15 cellular contexts compared by ENCODE assay signal in genomic region chr19:902093-902370, GRCh38. TPM values are rescaled to one million over a fixed set of nuclear protein-coding genes. Genes with fewer than 3 reads are reported as not detected.
A peak's percentile ranks its signal among the peaks of the same experiment; 100 is the strongest.
DNase-seq lines count a peak whose midpoint lies in the region; ATAC-seq and TF ChIP-seq lines count a peak whose summit lies in the region.
"Had no signal": no experiment of that assay in that cellular context is flagged by ENCODE, and none has a peak within 500 bp of the region (broad histone marks: within the 10 kb centered on the region; RNA-seq: fewer than 3 reads in every experiment).

No MANE protein-coding gene starts in this region.

- no peaks in the 10 kb centered on the region for H3K27me3 Mint-ChIP-seq in activated naive CD4-positive, alpha-beta T cell treated with anti-CD3 and anti-CD28 coated beads, Interleukin-2, amount 50 U/mL, for 24 hours
- no peaks in the 10 kb centered on the region for H3K27me3 Mint-ChIP-seq in chondrocyte (ENCODE audit: low read depth)
- H3K27me3 Mint-ChIP-seq in activated CD4-positive, alpha-beta memory T cell treated with anti-CD3 and anti-CD28 coated beads for 36 hours: no peaks in the 10 kb centered on the region

- H3K27ac Mint-ChIP-seq in activated naive CD4-positive, alpha-beta T cell treated with anti-CD3 and anti-CD28 coated beads, Interleukin-2, amount 50 U/mL, for 24 hours: peak overlapping the region; percentile 83
- no peak overlapping the region for H3K27ac Mint-ChIP-seq in chondrocyte (ENCODE audit: unreplicated experiment)
- H3K27ac Mint-ChIP-seq in activated CD4-positive, alpha-beta memory T cell treated with anti-CD3 and anti-CD28 coated beads for 36 hours: no peak overlapping the region

- intact Hi-C loops in activated CD4-positive, alpha-beta memory T cell treated with anti-CD3 and anti-CD28 coated beads for 36 hours (cut with micrococcal nuclease): no loop called here

- POLR2A ChIA-PET in RWPE1 (lab: Yijun Ruan, JAX; ENCODE audit: low non-redundant PET): interaction anchor here (0.6 kb wide), 1 partner anchor 8 kb away, joined by 3 read pairs; no protein-coding TSS in a partner anchor
- POLR2A ChIA-PET in activated CD4-positive, alpha-beta memory T cell treated with anti-CD3 and anti-CD28 coated beads for 36 hours (lab: Charles Lee): interaction anchor here (1.1 kb wide), 1 partner anchor 9 kb away, joined by 3 read pairs; the partner anchor contains the start of genes MED16 and RNU6-9

- H3K4me1 Mint-ChIP-seq in activated naive CD4-positive, alpha-beta T cell treated with anti-CD3 and anti-CD28 coated beads, Interleukin-2, amount 50 U/mL, for 24 hours: peaks cover 36% of the 10 kb centered on the region
- H3K4me1 Mint-ChIP-seq in chondrocyte (ENCODE audit: low read depth): no peaks in the 10 kb centered on the region
- H3K4me1 Mint-ChIP-seq in activated CD4-positive, alpha-beta memory T cell treated with anti-CD3 and anti-CD28 coated beads for 36 hours (ENCODE audit: low read depth): peaks cover 26% of the 10 kb centered on the region

- CTCF ChIA-PET in RWPE1 (lab: Yijun Ruan, JAX): interaction anchor here (0.6 kb wide), 1 partner anchor 38 kb away, joined by 5 read pairs; no protein-coding TSS in a partner anchor
- CTCF ChIA-PET in activated CD4-positive, alpha-beta memory T cell treated with anti-CD3 and anti-CD28 coated beads for 36 hours (lab: Charles Lee): no interaction called here

- no peaks in the 10 kb centered on the region for H3K36me3 Mint-ChIP-seq in activated naive CD4-positive, alpha-beta T cell treated with anti-CD3 and anti-CD28 coated beads, Interleukin-2, amount 50 U/mL, for 24 hours
- peaks cover 2% of the 10 kb centered on the region for H3K36me3 Mint-ChIP-seq in chondrocyte (ENCODE audit: low read depth)
- H3K36me3 Mint-ChIP-seq in activated CD4-positive, alpha-beta memory T cell treated with anti-CD3 and anti-CD28 coated beads for 36 hours: peaks cover 13% of the 10 kb centered on the region

- peak overlapping the region; percentile 59 for H3K27ac ChIP-seq in RWPE1
- H3K27ac ChIP-seq: BLaER1 had no signal

- DNase-seq in activated naive CD4-positive, alpha-beta T cell (lab: John Stamatoyannopoulos, UW): no peak
- DNase-seq in RWPE1 (ENCODE audit: low spot score) (no peak), chondrocyte (ENCODE audit: low spot score) (peak; percentile 80), putamen (ENCODE audit: low spot score) (no peak)
- DNase-seq in activated CD4-positive, alpha-beta T cell treated with anti-CD3 and anti-CD28 coated beads for 1 hour: no peak
- DNase-seq in activated CD4-positive, alpha-beta memory T cell treated with anti-CD3 and anti-CD28 coated beads for 36 hours: no peak
- DNase-seq: DMS79, GOT3, H9 had no signal

- no peaks in the 10 kb centered on the region for H3K9me3 Mint-ChIP-seq in activated naive CD4-positive, alpha-beta T cell treated with anti-CD3 and anti-CD28 coated beads, Interleukin-2, amount 50 U/mL, for 24 hours
- H3K9me3 Mint-ChIP-seq in chondrocyte (ENCODE audit: low read depth): no peaks in the 10 kb centered on the region
- H3K9me3 Mint-ChIP-seq in activated CD4-positive, alpha-beta memory T cell treated with anti-CD3 and anti-CD28 coated beads for 36 hours: no peaks in the 10 kb centered on the region
- H3K9me3 Mint-ChIP-seq: H9 had no signal

- H3K4me3 Mint-ChIP-seq in activated naive CD4-positive, alpha-beta T cell treated with anti-CD3 and anti-CD28 coated beads, Interleukin-2, amount 50 U/mL, for 24 hours: no peak overlapping the region
- no peak overlapping the region for H3K4me3 Mint-ChIP-seq in chondrocyte (ENCODE audit: unreplicated experiment)
- no peak overlapping the region for H3K4me3 Mint-ChIP-seq in activated CD4-positive, alpha-beta memory T cell treated with anti-CD3 and anti-CD28 coated beads for 36 hours
- H3K4me3 Mint-ChIP-seq: H9 had no signal

- TF ChIP-seq CTCF in RWPE1 (conservative IDR thresholded peaks at IDR 0.05; ENCODE audit: low read depth): no peak
- no peak for TF ChIP-seq CTCF in chondrocyte (IDR thresholded peaks at IDR 0.05)

- no peak for ATAC-seq in GM19351 (IDR thresholded peaks at IDR 0.05; ENCODE audit: unreplicated experiment)

RNA-seq across cellular contexts. Expression of gene RNU6-9, which starts 8.7 kb away (rescaled TPM):
- total RNA-seq in chondrocyte: not detected in 3 replicates
- total RNA-seq in activated CD4-positive, alpha-beta memory T cell treated with anti-CD3 and anti-CD28 coated beads for 36 hours: not detected
- total RNA-seq: A673, G401, H9, HT1080 had no signal

RNA-seq across cellular contexts. Expression of gene MED16, which starts 9.0 kb away (rescaled TPM):
- 47.0 to 53.9 TPM (median 53.1 TPM) in 3 replicates for total RNA-seq in chondrocyte
- total RNA-seq in activated CD4-positive, alpha-beta memory T cell treated with anti-CD3 and anti-CD28 coated beads for 36 hours: 10 to 100 TPM; 58.9 to 62.7 TPM

RNA-seq across cellular contexts. Expression of gene R3HDM4, which starts 11.0 kb away (rescaled TPM):
- 47.1 to 52.2 TPM (median 48.4 TPM) in 3 replicates for total RNA-seq in chondrocyte
- total RNA-seq in activated CD4-positive, alpha-beta memory T cell treated with anti-CD3 and anti-CD28 coated beads for 36 hours: 10 to 100 TPM; 80.4 to 81.4 TPM

RNA-seq across cellular contexts. Expression of gene KISS1R, which starts 15.1 kb away (rescaled TPM):
- total RNA-seq in chondrocyte: 0.17 to 0.38 TPM (median 0.24 TPM) in 3 replicates
- 10 to 100 TPM in 1 of 2 experiments, 1 to 10 TPM in 1; 9.9 to 10.6 TPM for total RNA-seq in activated CD4-positive, alpha-beta memory T cell treated with anti-CD3 and anti-CD28 coated beads for 36 hours
- total RNA-seq: A673, HT1080 had no signal

RNA-seq across cellular contexts. Expression of gene ARID3A, which starts 23.8 kb away (rescaled TPM):
- total RNA-seq in chondrocyte: 6.6 to 10.0 TPM (median 8.8 TPM) in 3 replicates
- total RNA-seq in activated CD4-positive, alpha-beta memory T cell treated with anti-CD3 and anti-CD28 coated beads for 36 hours: 10 to 100 TPM; 28.5 to 30.6 TPM
